8 cellular contexts compared by ENCODE assay signal in the genomic region with DNA sequence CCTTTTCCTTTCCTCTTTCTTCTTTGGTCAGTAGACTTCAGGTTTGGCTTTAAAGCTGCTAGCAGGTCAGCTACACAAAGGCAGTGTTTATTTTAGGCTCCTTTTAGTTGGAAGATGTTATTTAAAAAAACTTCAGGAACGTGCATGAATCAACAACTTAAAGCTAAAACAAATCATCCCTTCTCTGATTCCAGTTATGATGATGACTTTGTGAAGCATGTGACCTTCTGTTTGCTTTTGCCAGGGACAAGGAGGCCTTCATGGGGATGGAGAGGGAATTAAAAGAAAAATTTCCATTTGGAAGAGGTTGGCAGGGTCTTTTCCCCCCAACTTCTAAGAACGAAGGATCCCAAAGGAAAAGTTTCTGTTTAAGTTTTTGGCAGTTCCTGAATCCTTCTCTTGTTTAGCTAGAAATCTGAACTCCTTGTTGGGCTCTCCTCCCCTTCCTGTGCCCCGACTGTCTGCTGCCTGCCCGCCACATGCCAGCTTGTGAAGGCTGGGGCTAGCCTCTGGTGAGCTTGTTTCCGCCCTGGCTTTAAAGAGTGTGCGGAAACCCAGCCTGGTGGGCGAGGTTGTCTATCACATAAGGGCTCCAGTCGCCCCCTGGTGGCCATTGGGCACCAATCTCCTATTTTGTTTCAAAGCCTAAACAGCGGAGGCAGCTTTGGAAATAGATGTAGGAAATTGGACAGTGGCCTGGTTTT. TPM values are rescaled to one million over a fixed set of nuclear protein-coding genes. Genes with fewer than 3 reads are reported as not detected.
A peak's percentile ranks its signal among the peaks of the same experiment; 100 is the strongest.
DNase-seq lines count a peak whose midpoint lies in the region; ATAC-seq and TF ChIP-seq lines count a peak whose summit lies in the region.

No MANE protein-coding gene starts in this region.

- no peak overlapping the region for H3K4me3 ChIP-seq in Caco-2 (ENCODE audit: low read depth, low read length)
- H3K4me3 ChIP-seq in HFF-Myc (replicated peaks; ENCODE audit: low read depth, low read length) = no peak overlapping the region
- H3K4me3 ChIP-seq in coronary artery = no peak overlapping the region
- H3K4me3 ChIP-seq in lower leg skin (ENCODE audit: low read depth, poor library complexity, severe bottlenecking) = no peak overlapping the region

- no peak for ATAC-seq in HG03196 (IDR thresholded peaks at IDR 0.05; ENCODE audit: unreplicated experiment)

- H3K27me3 ChIP-seq in Caco-2 (replicated peaks; ENCODE audit: control insufficient read depth, insufficient read depth, low read length) = no peaks in the 10 kb centered on the region

- peaks cover 7% of the 10 kb centered on the region for H3K4me1 ChIP-seq in Caco-2

- no peaks in the 10 kb centered on the region for H3K36me3 ChIP-seq in Caco-2 (ENCODE audit: control insufficient read depth, insufficient read depth, low read length)

- DNase-seq in Caco-2 = peak; percentile 86 to 88
- DNase-seq in HFF-Myc (ENCODE audit: extremely low read depth, low read depth) = peak; percentile 65
- DNase-seq in NCI-H526 treated with DMSO at 0.1 percent for 48 hours (lab: John Stamatoyannopoulos, UW) = peak; percentile 80
- peak; percentile 74 to 90 for DNase-seq in activated CD4-positive, alpha-beta T cell treated with anti-CD3 and anti-CD28 coated beads, Interleukin-2, amount 50 U/mL, for 24 hours (ENCODE audit: low read depth in 1 of 2, low spot score in 1 of 2)
- DNase-seq in coronary artery (ENCODE audit: low spot score) = no peak
- peak; percentile 81 to 95 for DNase-seq in lower leg skin (ENCODE audit: low spot score in 2 of 2)
- peak; percentile 89 for DNase-seq in stimulated activated CD8-positive, alpha-beta memory T cell treated with anti-CD3 and anti-CD28 coated beads, Interleukin-12 subunit alpha, Interleukin-12 subunit beta, amount 100 ng/mL, for 1 hour (ENCODE audit: low read depth)

- POLR2A ChIA-PET in Caco-2 (lab: Charles Lee) = interaction anchor here (0.5 to 2.1 kb wide), 8 partner anchors 9 to 148 kb away, joined by 3 to 11 read pairs (median 4); a partner anchor contains a TSS

- H3K27ac ChIP-seq in coronary artery = peak overlapping the region; percentile 15 to 28

- 7 to 12% methylated on average over 9 of the region's 9 CpGs for WGBS in lower leg skin, 2 donors

- no peak for TF ChIP-seq POLR2A in lower leg skin (IDR thresholded peaks at IDR 0.05)

- intact Hi-C loops in Caco-2 (cut with micrococcal nuclease; ENCODE audit: unreplicated experiment) = loop anchor here (1.0 to 2.0 kb wide), 4 partner anchors 14 to 148 kb away; a partner anchor contains a TSS
- intact Hi-C loops in lower leg skin (cut with DNase I; ENCODE audit: low total_unique reads) = loop anchor here (10.0 kb wide), 1 partner anchor 150 kb away; no protein-coding TSS in a partner anchor

- CTCF ChIA-PET in Caco-2 (lab: Charles Lee) = interaction anchor here (0.6 to 2.6 kb wide), 30 partner anchors 8 to 412 kb away, joined by 3 to 40 read pairs (median 4); a partner anchor contains a TSS

- TSS peak; percentile 56 for BruUV-seq in Caco-2 (replicated peaks; lab: Mats Ljungman, UMichigan)

- H3K27me3 Mint-ChIP-seq in Caco-2 (ENCODE audit: insufficient read depth, unreplicated experiment) = no peaks in the 10 kb centered on the region

- TF ChIP-seq CTCF in Caco-2 (IDR thresholded peaks at IDR 0.05; ENCODE audit: insufficient read depth in 1 of 2, low read depth in 1 of 2, low read length in 1 of 2, severe bottlenecking in 1 of 2, unreplicated experiment in 1 of 2) = peak; percentile 88 to 89
- peak; percentile 89 for TF ChIP-seq CTCF in HFF-Myc (IDR thresholded peaks at IDR 0.05; ENCODE audit: low read depth, low read length, missing control alignments)
- peak; percentile 82 for TF ChIP-seq CTCF in coronary artery (IDR thresholded peaks at IDR 0.05)
- peak in 1 of 3 donors; percentile 68 for TF ChIP-seq CTCF in lower leg skin (IDR thresholded peaks at IDR 0.05)

- peaks cover 11% of the 10 kb centered on the region for H3K36me3 Mint-ChIP-seq in Caco-2 (ENCODE audit: insufficient read depth, unreplicated experiment)

- H3K4me3 Mint-ChIP-seq in Caco-2 (ENCODE audit: unreplicated experiment) = peak overlapping the region; percentile 61

- peaks cover 32% of the 10 kb centered on the region for H3K4me1 Mint-ChIP-seq in Caco-2 (ENCODE audit: low read depth, unreplicated experiment)

- no peaks in the 10 kb centered on the region for H3K9me3 Mint-ChIP-seq in Caco-2 (ENCODE audit: unreplicated experiment)

- peak overlapping the region; percentile 61 for H3K27ac Mint-ChIP-seq in Caco-2 (ENCODE audit: unreplicated experiment)

- no peaks in the 10 kb centered on the region for H3K9me3 ChIP-seq in Caco-2

RNA-seq across cellular contexts. Expression of a gene that starts 9.5 kb away (rescaled TPM):
- 10.5 and 10.6 TPM in 2 replicates for total RNA-seq in Caco-2 (2022)
- 10 to 100 TPM in 3 of 4 donors, 1 to 10 TPM in 1; 9.1 to 30.8 (median 19.6) TPM for total RNA-seq in lower leg skin

RNA-seq across cellular contexts. Expression of a gene that starts 13.9 kb away (rescaled TPM):
- total RNA-seq in Caco-2 (2022) (0.50 and 1.3 TPM in 2 replicates), lower leg skin (not detected)
